34 cellular contexts compared by ENCODE assay signal in the genomic region with DNA sequence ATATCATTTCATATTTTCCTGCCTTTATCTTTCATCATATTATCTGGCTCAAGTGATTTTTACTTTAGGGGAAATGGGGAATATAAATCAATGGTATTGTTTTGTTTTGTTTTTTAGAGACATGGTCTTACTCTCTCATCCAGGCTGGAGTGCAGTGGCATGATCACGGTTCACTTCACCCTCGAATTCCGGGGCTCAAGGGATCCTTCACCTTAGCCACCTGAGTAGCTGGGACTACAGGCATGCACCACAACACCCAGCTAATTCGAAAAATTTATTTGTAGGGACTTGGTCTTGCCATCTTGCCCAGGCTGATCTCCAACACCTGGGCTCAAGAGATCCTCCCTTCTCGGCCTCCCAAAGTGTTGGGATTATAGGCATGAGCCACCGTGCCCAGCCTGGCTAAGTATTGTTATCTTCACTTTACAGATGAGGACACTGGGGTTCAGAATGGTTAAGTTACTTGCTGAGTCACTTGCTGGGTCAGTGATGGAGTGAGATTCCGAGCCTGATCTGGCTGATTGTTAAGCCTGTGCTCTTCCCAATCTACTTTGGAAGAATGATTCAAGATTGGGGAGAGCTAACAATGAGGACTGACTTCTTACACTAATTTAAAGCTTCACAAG. TPM values are rescaled to one million over a fixed set of nuclear protein-coding genes. Genes with fewer than 3 reads are reported as not detected.
"Had no signal": no experiment of that assay in that cellular context is flagged by ENCODE, and none has a peak within 500 bp of the region (broad histone marks: within the 10 kb centered on the region; RNA-seq: fewer than 3 reads in every experiment).

No MANE protein-coding gene starts in this region.

- DNase-seq: dermis blood vessel endothelial cell; effector memory CD4-positive, alpha-beta T cell; foreskin fibroblast; gastrocnemius medialis; heart left ventricle; kidney; mucosa of descending colon; naive B cell; pancreas; stimulated activated CD4-positive, alpha-beta T cell treated with anti-CD3 and anti-CD28 coated beads, Interleukin-12 subunit alpha, Interleukin-12 subunit beta, amount 100 ng/mL, for 4 hours; stimulated activated CD4-positive, alpha-beta T cell treated with anti-CD3 and anti-CD28 coated beads, Interleukin-1b, Interleukin-23, amount 100 ng/mL, for 48 hours; stimulated activated CD4-positive, alpha-beta T cell treated with anti-CD3 and anti-CD28 coated beads, Interleukin-4, amount 100 ng/mL, for 1 hour; stimulated activated CD8-positive, alpha-beta memory T cell treated with anti-CD3 and anti-CD28 coated beads, Interleukin-4, amount 100 ng/mL, for 48 hours; stimulated activated naive CD4-positive, alpha-beta T cell treated with Interleukin-2 at 50 U/mL for 16 hours; stomach; upper lobe of right lung; uterus had no signal

- H3K27ac Mint-ChIP-seq: memory B cell; mesothelial cell of epicardium; naive B cell; natural killer cell treated with Interleukin-12 subunit alpha and Interleukin-12 subunit beta and Interleukin-15 and Interleukin-18, amount 100 ng/mL, for 72 hours had no signal

- H3K27me3 ChIP-seq: gastrocnemius medialis, pancreas, right atrium auricular region, uterus had no signal

- H3K4me3 Mint-ChIP-seq: memory B cell; mesothelial cell of epicardium; naive B cell; natural killer cell treated with Interleukin-12 subunit alpha and Interleukin-12 subunit beta and Interleukin-15 and Interleukin-18, amount 100 ng/mL, for 72 hours; neural crest cell had no signal

- ATAC-seq: gastrocnemius medialis; heart left ventricle; left lobe of liver; mucosa of descending colon; natural killer cell treated with Interleukin-12 subunit alpha and Interleukin-12 subunit beta and Interleukin-15 and Interleukin-18, amount 100 ng/mL, for 72 hours; pancreas; sciatic nerve; upper lobe of right lung had no signal

- H3K4me1 ChIP-seq: upper lobe of right lung had no signal

- H2AFZ ChIP-seq: hepatocyte had no signal

- H3K27ac ChIP-seq: coronary artery, hepatocyte, neutrophil, pancreas, right atrium auricular region, stomach, tibial nerve, upper lobe of right lung had no signal

- H3K36me3 ChIP-seq: gastrocnemius medialis, heart left ventricle, neutrophil, pancreas, right atrium auricular region, stomach, tibial nerve, upper lobe of right lung, uterus had no signal

- H3K4me2 ChIP-seq: hepatocyte, smooth muscle cell had no signal

- H3K36me3 Mint-ChIP-seq: memory B cell; mesothelial cell of epicardium; naive B cell; natural killer cell treated with Interleukin-12 subunit alpha and Interleukin-12 subunit beta and Interleukin-15 and Interleukin-18, amount 100 ng/mL, for 72 hours had no signal

- H3K9me3 ChIP-seq: gastrocnemius medialis, heart left ventricle, mucosa of descending colon, neutrophil, pancreas, right atrium auricular region, stomach, tibial nerve, upper lobe of right lung, uterus had no signal

- H3K9me3 Mint-ChIP-seq: memory B cell; mesothelial cell of epicardium; naive B cell; natural killer cell treated with Interleukin-12 subunit alpha and Interleukin-12 subunit beta and Interleukin-15 and Interleukin-18, amount 100 ng/mL, for 72 hours; neural crest cell had no signal

- H3K79me2 ChIP-seq: hepatocyte had no signal

- H3K4me3 ChIP-seq: coronary artery, gastrocnemius medialis, heart left ventricle, hepatocyte, lung, mucosa of descending colon, pancreas, right atrium auricular region, smooth muscle cell, stomach, tibial nerve, upper lobe of right lung, uterus had no signal

RNA-seq across cellular contexts. Expression of a gene that starts 39.9 kb away (rescaled TPM):
- total RNA-seq: dermis blood vessel endothelial cell; hepatocyte; kidney; left lobe of liver; liver; mesothelial cell of epicardium; mucosa of descending colon; natural killer cell treated with Interleukin-12 subunit alpha and Interleukin-12 subunit beta and Interleukin-15 and Interleukin-18, amount 100 ng/mL, for 72 hours; neural crest cell; omental fat pad; right atrium auricular region; sciatic nerve; smooth muscle cell; stomach; subcutaneous adipose tissue; tibial nerve; upper lobe of right lung had no signal
- polyA plus RNA-seq: esophagus, heart left ventricle, hepatocyte, liver, smooth muscle cell had no signal
